Comparison of ENCODE assay signal across 12 cellular contexts in the genomic region with DNA sequence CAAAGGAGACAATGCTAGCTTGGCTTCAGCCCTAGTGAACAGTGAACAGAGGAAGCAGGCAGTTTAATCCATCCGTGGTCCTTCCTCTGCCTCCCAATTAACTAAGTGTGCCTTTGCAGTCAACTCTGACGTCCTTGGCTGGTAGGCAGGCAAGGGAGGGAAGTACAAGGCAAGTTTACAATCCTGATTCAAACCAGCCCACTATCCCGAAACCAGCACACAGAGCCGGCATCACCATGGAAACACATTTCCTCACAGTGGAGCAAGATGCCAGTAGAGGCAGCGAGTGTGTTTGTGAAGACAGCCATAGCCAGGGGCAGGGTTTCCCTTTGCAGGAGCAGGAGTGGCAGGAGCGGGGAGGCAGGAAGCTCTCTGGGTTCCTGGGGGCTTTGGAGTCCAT.
DNase-seq lines count a peak whose midpoint lies in the region; TF ChIP-seq lines count a peak whose summit lies in the region.
"Had no signal": no experiment of that assay in that cellular context is flagged by ENCODE, and none has a peak within 500 bp of the region (broad histone marks: within the 10 kb centered on the region; RNA-seq: fewer than 3 reads in every experiment).

No MANE protein-coding gene starts in this region.

- intact Hi-C loops in posterior cingulate gyrus (cut with DNase I), result no loop called here

- no peaks in the 10 kb centered on the region for H3K36me3 ChIP-seq in hepatocyte (replicated peaks; ENCODE audit: insufficient read depth, low read depth)

- H3K4me3 ChIP-seq in hepatocyte, result no peak overlapping the region
- H3K4me3 ChIP-seq: ascending aorta had no signal

- no peaks in the 10 kb centered on the region for H3K27me3 Mint-ChIP-seq in brain

- H3K27me3 ChIP-seq in hepatocyte, result no peaks in the 10 kb centered on the region
- H3K27me3 ChIP-seq: ascending aorta had no signal

- H3K9me3 Mint-ChIP-seq in brain, result no peaks in the 10 kb centered on the region

- H3K4me2 ChIP-seq in hepatocyte, result no peak overlapping the region

- H3K36me3 Mint-ChIP-seq in brain, result peaks cover 51% of the 10 kb centered on the region

- peak overlapping the region in 3 of 5 experiments; percentile 10 to 65 (median 51) for H3K4me3 Mint-ChIP-seq in brain

- DNase-seq in C1 segment of cervical spinal cord (lab: John Stamatoyannopoulos, UW) (peak in 11 of 14 donors; percentile 17 to 54 (median 26)), hepatocyte (ENCODE audit: low spot score) (peak; percentile 32), posterior cingulate gyrus (peak; percentile 37 to 94 (median 64)), KG1 (lab: John Stamatoyannopoulos, UW) (no peak), NCI-H1930 (lab: John Stamatoyannopoulos, UW) (no peak), AG08396 (ENCODE audit: low spot score) (no peak), SIG-M5 treated with dmso at 0.1 percent for 504 hours (lab: John Stamatoyannopoulos, UW; ENCODE audit: unreplicated experiment) (no peak)
- DNase-seq: activated CD4-positive, alpha-beta T cell treated with anti-CD3 and anti-CD28 coated beads for 4 hours; activated T-cell treated with anti-CD3 and anti-CD28 coated beads, Interleukin-2, amount 50 U/mL, for 48 hours; effector memory CD4-positive, alpha-beta T cell had no signal

- H3K9me2 ChIP-seq in hepatocyte (replicated peaks; ENCODE audit: insufficient read depth), result no peaks in the 10 kb centered on the region

- H3K27ac ChIP-seq in hepatocyte, result no peak overlapping the region
- H3K27ac ChIP-seq: ascending aorta had no signal

- H3K27ac Mint-ChIP-seq in brain, result peak overlapping the region; percentile 57 to 92 (median 88)

- H3K4me1 Mint-ChIP-seq in brain, result peaks cover 49% of the 10 kb centered on the region

- H3K9me3 ChIP-seq in hepatocyte (ENCODE audit: low read depth), result no peaks in the 10 kb centered on the region
- H3K9me3 ChIP-seq: ascending aorta had no signal

- TF ChIP-seq CTCF in brain (conservative IDR thresholded peaks at IDR 0.05) (no peak), hepatocyte (IDR thresholded peaks at IDR 0.05; ENCODE audit: poor library complexity) (no peak)

- no peaks in the 10 kb centered on the region for H3K79me2 ChIP-seq in hepatocyte

- WGBS in hepatocyte (ENCODE audit: low lambda C conversion rate, missing lambda C conversion rate), result 63% methylated on average over 6 of the region's 6 CpGs

- H2AFZ ChIP-seq in hepatocyte, result no peak overlapping the region

- no peaks in the 10 kb centered on the region for H3K4me1 ChIP-seq in hepatocyte (ENCODE audit: insufficient read depth)

- H4K20me1 ChIP-seq in hepatocyte (ENCODE audit: insufficient read depth, poor library complexity, severe bottlenecking), result no peaks in the 10 kb centered on the region

Comparison
In these comparisons a context has a peak if more than half of its experiments do, and no peak if none do; other contexts are left out.
1. DNase-seq: peak in C1 segment of cervical spinal cord (11 of 14), hepatocyte (single experiment) and posterior cingulate gyrus (10 of 10); none in KG1 (single experiment), NCI-H1930 (0 of 2), AG08396 (single experiment) and SIG-M5 treated with dmso at 0.1 percent for 504 hours (single experiment).